8 cellular contexts compared by ENCODE assay signal in genomic region chr7:142853739-142854504, GRCh38. TPM values are rescaled to one million over a fixed set of nuclear protein-coding genes. Genes with fewer than 3 reads are reported as not detected.
DNase-seq lines count a peak whose midpoint lies in the region; ATAC-seq and TF ChIP-seq lines count a peak whose summit lies in the region.

No MANE protein-coding gene starts in this region.

- TF ChIP-seq POLR2A in erythroblast (IDR thresholded peaks at IDR 0.05; ENCODE audit: low read length), result peak; percentile 46

- H3K36me3 ChIP-seq in BE2C (no peaks in the 10 kb centered on the region), mucosa of stomach (ENCODE audit: control insufficient read depth, insufficient read depth, low read length) (no peaks in the 10 kb centered on the region)

- H3K9ac ChIP-seq in mucosa of stomach (ENCODE audit: low read length), result peak overlapping the region; percentile 75

- H3K4me1 ChIP-seq in BE2C (no peaks in the 10 kb centered on the region), mucosa of stomach (ENCODE audit: control insufficient read depth, insufficient read depth, low read length) (peaks cover 12% of the 10 kb centered on the region)

- H3K4me3 ChIP-seq in BE2C (ENCODE audit: low read depth, low read length) (peak overlapping the region; percentile 49), mucosa of stomach (ENCODE audit: low read length) (peak overlapping the region; percentile 85)

- ATAC-seq in GM19023 (IDR thresholded peaks at IDR 0.05; ENCODE audit: unreplicated experiment) (peak; percentile 81), HG03196 (IDR thresholded peaks at IDR 0.05; ENCODE audit: unreplicated experiment) (peak; percentile 87)

- TF ChIP-seq CTCF in BE2C (IDR thresholded peaks at IDR 0.05; ENCODE audit: low read depth, low read length), result peak; percentile 77

- H3K27me3 ChIP-seq in BE2C (peaks cover 23% of the 10 kb centered on the region), mucosa of stomach (ENCODE audit: control insufficient read depth, insufficient read depth, low read length) (peaks cover 14% of the 10 kb centered on the region)

- H3K9me3 ChIP-seq in BE2C (no peaks in the 10 kb centered on the region), mucosa of stomach (ENCODE audit: control insufficient read depth, low read length) (no peaks in the 10 kb centered on the region)

- DNase-seq in BE2C (peak; percentile 53), NOMO-1 treated with dmso at 0.1 percent for 144 hours (lab: John Stamatoyannopoulos, UW; ENCODE audit: unreplicated experiment) (peak; percentile 54), erythroblast (lab: John Stamatoyannopoulos, UW) (peak; percentile 82 to 86)
- peak; percentile 82 for DNase-seq in activated CD8-positive, alpha-beta memory T cell treated with anti-CD3 and anti-CD28 coated beads, Interleukin-2, amount 50 U/mL, for 48 hours
- DNase-seq in stimulated activated CD8-positive, alpha-beta memory T cell treated with anti-CD3 and anti-CD28 coated beads, Interleukin-7, amount 100 ng/mL, for 48 hours (ENCODE audit: extremely low read depth in 1 of 2, low read depth in 1 of 2), result peak; percentile 42 to 44

RNA-seq across cellular contexts. Expression of gene EPHB6, which starts 1.0 kb away (rescaled TPM):
- polyA plus RNA-seq in BE2C (2012; ENCODE audit: insufficient read depth, insufficient read length, low read depth), result not detected

RNA-seq across cellular contexts. Expression of gene TRPV6, which starts 31.6 kb away (rescaled TPM):
- polyA plus RNA-seq in BE2C (2012; ENCODE audit: insufficient read depth, insufficient read length, low read depth), result 1.6 TPM

Comparison
In these comparisons a context has a peak if more than half of its experiments do, and no peak if none do; other contexts are left out.
1. Peak in every context shown above with its lines: DNase-seq, ATAC-seq and H3K4me3 ChIP-seq.